ENCODE assay signal across 24 cellular contexts in genomic region chrX:43880439-43880838, GRCh38. TPM values are rescaled to one million over a fixed set of nuclear protein-coding genes. Genes with fewer than 3 reads are reported as not detected.
A peak's percentile ranks its signal among the peaks of the same experiment; 100 is the strongest.
DNase-seq lines count a peak whose midpoint lies in the region; ATAC-seq and TF ChIP-seq lines count a peak whose summit lies in the region.
"Had no signal": no experiment of that assay in that cellular context is flagged by ENCODE, and none has a peak within 500 bp of the region (broad histone marks: within the 10 kb centered on the region; RNA-seq: fewer than 3 reads in every experiment).

No MANE protein-coding gene starts in this region.

- intact Hi-C loops in uterus (cut with DNase I; ENCODE audit: low total_unique reads): no loop called here

- no peaks in the 10 kb centered on the region for H3K27me3 ChIP-seq in muscle layer of duodenum (ENCODE audit: low read depth, low read length)
- H3K27me3 ChIP-seq in uterus: no peaks in the 10 kb centered on the region
- H3K27me3 ChIP-seq: BLaER1 treated with 17β-estradiol and CSF1 and Interleukin-3, amounts not matched to agents 10 nM and 100 nM had no signal

- DNase-seq in activated naive CD4-positive, alpha-beta T cell treated with anti-CD3 and anti-CD28 coated beads, Interleukin-2, amount 50 U/mL, for 72 hours (ENCODE audit: low spot score in 2 of 2): no peak
- DNase-seq in activated naive CD4-positive, alpha-beta T cell treated with anti-CD3 and anti-CD28 coated beads, Interleukin-2, amount 50 U/mL, for 16 hours: no peak
- DNase-seq in uterus (no peak), ACHN (no peak), SIG-M5 treated with dmso at 0.1 percent for 504 hours (lab: John Stamatoyannopoulos, UW; ENCODE audit: unreplicated experiment) (no peak), DMS153 treated with DMSO at 0.1 percent for 48 hours (lab: John Stamatoyannopoulos, UW; ENCODE audit: unreplicated experiment) (no peak)
- DNase-seq: activated CD8-positive, alpha-beta memory T cell treated with anti-CD3 and anti-CD28 coated beads for 24 hours; activated naive CD8-positive, alpha-beta T cell treated with anti-CD3 and anti-CD28 coated beads, Interleukin-2, amount 10 ng/mL, durations not matched to agents 7 days and 5 days; EL; foreskin melanocyte; Kasumi-1; natural killer cell; NCI-H510A treated with DMSO at 0.1 percent for 48 hours; spleen; stimulated activated CD4-positive, alpha-beta T cell treated with anti-CD3 and anti-CD28 coated beads, Interleukin-4, amount 100 ng/mL, for 4 hours had no signal

- H3K9me3 Mint-ChIP-seq in activated naive CD4-positive, alpha-beta T cell treated with anti-CD3 and anti-CD28 coated beads, Interleukin-2, amount 50 U/mL, for 72 hours: no peaks in the 10 kb centered on the region
- H3K9me3 Mint-ChIP-seq: activated naive CD8-positive, alpha-beta T cell treated with anti-CD3 and anti-CD28 coated beads, Interleukin-2, amount 10 ng/mL, durations not matched to agents 7 days and 5 days; activated T-helper 1 cell treated with anti-CD3 and anti-CD28 coated beads, Interleukin-12 subunit alpha, Interleukin-12 subunit beta, Interleukin-2, Interleukin-4 antibody, amounts not matched to agents 30 ng/mL and 10 ng/mL and 1 ng/mL, durations not matched to agents 14 hours and 24 hours and 36 hours; natural killer cell had no signal

- in situ Hi-C loops in ACHN (cut with HindIII; ENCODE audit: low pct_ligation_motif_present, low pct_unique_long_range_greater_than_20kb, low sequenced_read_pairs): no loop called here

- peak overlapping the region; percentile 48 to 70 for H3K4me3 ChIP-seq in muscle layer of duodenum (ENCODE audit: low read depth in 1 of 2, low read length in 2 of 2)
- H3K4me3 ChIP-seq in uterus: peak overlapping the region; percentile 46 to 57
- H3K4me3 ChIP-seq: BLaER1 treated with 17β-estradiol and CSF1 and Interleukin-3, amounts not matched to agents 10 nM and 100 nM; spleen had no signal

- H3K27ac Mint-ChIP-seq in activated naive CD4-positive, alpha-beta T cell treated with anti-CD3 and anti-CD28 coated beads, Interleukin-2, amount 50 U/mL, for 72 hours: no peak overlapping the region
- H3K27ac Mint-ChIP-seq: activated naive CD8-positive, alpha-beta T cell treated with anti-CD3 and anti-CD28 coated beads, Interleukin-2, amount 10 ng/mL, durations not matched to agents 7 days and 5 days; activated T-helper 1 cell treated with anti-CD3 and anti-CD28 coated beads, Interleukin-12 subunit alpha, Interleukin-12 subunit beta, Interleukin-2, Interleukin-4 antibody, amounts not matched to agents 30 ng/mL and 10 ng/mL and 1 ng/mL, durations not matched to agents 14 hours and 24 hours and 36 hours; brain; natural killer cell; progenitor cell of endocrine pancreas had no signal

- no peak for TF ChIP-seq POLR2A in uterus (IDR thresholded peaks at IDR 0.05)

- no peak overlapping the region for H3K27ac ChIP-seq in muscle layer of duodenum (ENCODE audit: low read length)
- peak overlapping the region; percentile 72 to 84 for H3K27ac ChIP-seq in uterus
- H3K27ac ChIP-seq: BLaER1 treated with 17β-estradiol and CSF1 and Interleukin-3, amounts not matched to agents 10 nM and 100 nM; spleen had no signal

- no peak for TF ChIP-seq CTCF in uterus (IDR thresholded peaks at IDR 0.05)

- H3K36me3 Mint-ChIP-seq in activated naive CD4-positive, alpha-beta T cell treated with anti-CD3 and anti-CD28 coated beads, Interleukin-2, amount 50 U/mL, for 72 hours: no peaks in the 10 kb centered on the region
- H3K36me3 Mint-ChIP-seq: activated naive CD8-positive, alpha-beta T cell treated with anti-CD3 and anti-CD28 coated beads, Interleukin-2, amount 10 ng/mL, durations not matched to agents 7 days and 5 days; brain; natural killer cell had no signal

- H3K36me3 ChIP-seq in muscle layer of duodenum (ENCODE audit: control insufficient read depth in 1 of 2, insufficient read depth in 2 of 2, low read length in 2 of 2): no peaks in the 10 kb centered on the region
- no peaks in the 10 kb centered on the region for H3K36me3 ChIP-seq in uterus
- H3K36me3 ChIP-seq: BLaER1 treated with 17β-estradiol and CSF1 and Interleukin-3, amounts not matched to agents 10 nM and 100 nM; spleen had no signal

- peak; percentile 29 to 49 for ATAC-seq in activated naive CD4-positive, alpha-beta T cell treated with anti-CD3 and anti-CD28 coated beads, Interleukin-2, amount 50 U/mL, for 72 hours
- peak; percentile 40 for ATAC-seq in esophagus mucosa
- ATAC-seq: activated CD4-positive, CD25-positive, alpha-beta regulatory T cell treated with anti-CD3 and anti-CD28 coated beads, Interleukin-2, amount 50 U/mL, for 24 hours; natural killer cell had no signal

- H3K9me3 ChIP-seq in muscle layer of duodenum (ENCODE audit: control insufficient read depth in 1 of 2, low read length in 2 of 2): no peaks in the 10 kb centered on the region
- H3K9me3 ChIP-seq in uterus: no peaks in the 10 kb centered on the region
- H3K9me3 ChIP-seq: spleen had no signal

- H3K4me1 ChIP-seq in muscle layer of duodenum (ENCODE audit: control insufficient read depth in 1 of 2, insufficient read depth in 2 of 2, low read length in 2 of 2): peaks cover 0 to 13% of the 10 kb centered on the region in 2 donors
- no peaks in the 10 kb centered on the region for H3K4me1 ChIP-seq in uterus

RNA-seq across cellular contexts. Expression of gene MAOB, which starts 1.8 kb away (rescaled TPM):
- total RNA-seq in activated naive CD4-positive, alpha-beta T cell treated with anti-CD3 and anti-CD28 coated beads, Interleukin-2, amount 50 U/mL, for 72 hours: not detected
- 5.5 TPM for total RNA-seq in esophagus mucosa
- 100 to 1,000 TPM in 1 of 4 donors, 10 to 100 TPM in 3; 32.9 to 131 (median 58.2) TPM for total RNA-seq in uterus
- total RNA-seq: A673; activated naive CD8-positive, alpha-beta T cell treated with anti-CD3 and anti-CD28 coated beads, Interleukin-2, amount 10 ng/mL, durations not matched to agents 7 days and 5 days; activated T-helper 1 cell treated with anti-CD3 and anti-CD28 coated beads, Interleukin-12 subunit alpha, Interleukin-12 subunit beta, Interleukin-2, Interleukin-4 antibody, amounts not matched to agents 30 ng/mL and 10 ng/mL and 1 ng/mL, durations not matched to agents 14 hours and 24 hours and 36 hours; RPMI7951 had no signal
